In genomic region chr11:68116892-68117435, GRCh38 we compare ENCODE assay signal across 1 cellular context.
TF ChIP-seq lines count a peak whose summit lies in the region.

No MANE protein-coding gene starts in this region.

TF ChIP-seq in GM12878, 131 proteins besides CTCF, POLR2A, EP300 and RAD21:
- TF ChIP-seq RUNX3 (IDR thresholded peaks at IDR 0.05; ENCODE audit: low read length) (no peak), SMARCA5 (IDR thresholded peaks at IDR 0.05) (no peak), NRF1 (conservative IDR thresholded peaks at IDR 0.05; ENCODE audit: low read depth, low read length) (no peak), TCF7 (IDR thresholded peaks at IDR 0.05; ENCODE audit: borderline replicate concordance) (no peak), CEBPB (IDR thresholded peaks at IDR 0.05; ENCODE audit: borderline replicate concordance in 1 of 2, low read depth in 2 of 2, low read length in 2 of 2) (no peak), IRF4 (IDR thresholded peaks at IDR 0.05; ENCODE audit: low read depth, low read length) (no peak), IRF3 (IDR thresholded peaks at IDR 0.05) (no peak), SIN3A (IDR thresholded peaks at IDR 0.05; ENCODE audit: low read depth, low read length) (no peak), KLF5 (IDR thresholded peaks at IDR 0.05; ENCODE audit: partially characterized antibody) (no peak), ZNF274 (IDR thresholded peaks at IDR 0.05; ENCODE audit: insufficient read depth, insufficient read length) (no peak), NFIC (IDR thresholded peaks at IDR 0.05; ENCODE audit: low read depth, low read length) (no peak)
